Comparison of ENCODE assay signal across 23 cellular contexts in the genomic region with DNA sequence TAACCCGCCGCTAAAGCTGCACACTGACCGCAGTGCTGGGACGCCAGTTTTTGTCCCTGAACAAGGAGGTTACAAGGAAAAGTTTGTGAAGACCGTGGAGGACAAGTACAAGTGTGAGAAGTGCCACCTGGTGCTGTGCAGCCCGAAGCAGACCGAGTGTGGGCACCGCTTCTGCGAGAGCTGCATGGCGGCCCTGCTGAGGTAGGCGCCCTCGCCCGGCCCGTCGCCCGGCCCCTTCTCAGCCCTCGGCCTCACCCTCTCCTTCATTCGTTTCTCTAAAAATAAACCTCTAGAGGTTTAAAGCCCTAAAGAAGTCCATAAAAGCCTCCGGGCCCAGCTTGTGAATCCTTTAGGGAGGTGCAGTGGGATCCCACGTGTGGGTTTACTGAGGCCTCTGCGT. TPM values are rescaled to one million over a fixed set of nuclear protein-coding genes. Genes with fewer than 3 reads are reported as not detected.
A peak's percentile ranks its signal among the peaks of the same experiment; 100 is the strongest.
DNase-seq lines count a peak whose midpoint lies in the region; ATAC-seq lines count a peak whose summit lies in the region.
"Had no signal": no experiment of that assay in that cellular context is flagged by ENCODE, and none has a peak within 500 bp of the region (broad histone marks: within the 10 kb centered on the region; RNA-seq: fewer than 3 reads in every experiment).

No MANE protein-coding gene starts in this region.

- no peaks in the 10 kb centered on the region for H3K27me3 Mint-ChIP-seq in T-helper 1 cell treated with Interleukin-12 subunit alpha and Interleukin-12 subunit beta and Interleukin-4 antibody, amounts not matched to agents 30 μg/mL and 1 μg/mL, for 36 hours (ENCODE audit: low read depth)
- no peaks in the 10 kb centered on the region for H3K27me3 Mint-ChIP-seq in dendritic cell treated with granulocyte-macrophage colony-stimulating factor and Interleukin-4, amounts not matched to agents 40 ng/mL and 50 ng/mL, for 4 days

- DNase-seq in T-helper 1 cell (no peak), NCI-H2196 treated with DMSO at 0.1 percent for 48 hours (lab: John Stamatoyannopoulos, UW; ENCODE audit: unreplicated experiment) (no peak), ecto neural progenitor cell (ENCODE audit: low spot score) (no peak)
- no peak for DNase-seq in activated naive CD4-positive, alpha-beta T cell treated with anti-CD3 and anti-CD28 coated beads, Interleukin-2, amount 50 U/mL, for 72 hours (ENCODE audit: low spot score in 2 of 2)
- no peak for DNase-seq in activated naive CD4-positive, alpha-beta T cell treated with anti-CD3 and anti-CD28 coated beads, Interleukin-2, amount 50 U/mL, for 16 hours
- DNase-seq: AML-193; CD8-positive, alpha-beta T cell; H7; MG63; NCI-H1048; NCI-H1417 treated with DMSO at 0.1 percent for 48 hours; NCI-H2107; NCI-H2227 treated with DMSO at 0.1 percent for 48 hours; NCI-H510A treated with DMSO at 0.1 percent for 48 hours; NCI-H748 treated with DMSO at 0.1 percent for 48 hours; NK-92 treated with Interleukin-12 subunit alpha and Interleukin-12 subunit beta, amount 100 ng/mL, for 24 hours; Peyer's patch; SJCRH30 had no signal

- H3K36me3 Mint-ChIP-seq in T-helper 1 cell treated with Interleukin-12 subunit alpha and Interleukin-12 subunit beta and Interleukin-4 antibody, amounts not matched to agents 30 μg/mL and 1 μg/mL, for 36 hours (ENCODE audit: low read depth) = peaks cover 31% of the 10 kb centered on the region
- peaks cover 25 to 30% of the 10 kb centered on the region in 2 donors for H3K36me3 Mint-ChIP-seq in activated naive CD4-positive, alpha-beta T cell treated with anti-CD3 and anti-CD28 coated beads, Interleukin-2, amount 50 U/mL, for 72 hours
- peaks cover 57% of the 10 kb centered on the region for H3K36me3 Mint-ChIP-seq in dendritic cell treated with granulocyte-macrophage colony-stimulating factor and Interleukin-4, amounts not matched to agents 40 ng/mL and 50 ng/mL, for 4 days (ENCODE audit: low read depth)

- H3K4me3 Mint-ChIP-seq in T-helper 1 cell treated with Interleukin-12 subunit alpha and Interleukin-12 subunit beta and Interleukin-4 antibody, amounts not matched to agents 30 μg/mL and 1 μg/mL, for 36 hours = no peak overlapping the region
- H3K4me3 Mint-ChIP-seq in dendritic cell treated with granulocyte-macrophage colony-stimulating factor and Interleukin-4, amounts not matched to agents 40 ng/mL and 50 ng/mL, for 4 days = no peak overlapping the region
- H3K4me3 Mint-ChIP-seq: CD8-positive, alpha-beta T cell had no signal

- H3K27ac Mint-ChIP-seq in T-helper 1 cell treated with Interleukin-12 subunit alpha and Interleukin-12 subunit beta and Interleukin-4 antibody, amounts not matched to agents 30 μg/mL and 1 μg/mL, for 36 hours = peak overlapping the region; percentile 20
- H3K27ac Mint-ChIP-seq in activated naive CD4-positive, alpha-beta T cell treated with anti-CD3 and anti-CD28 coated beads, Interleukin-2, amount 50 U/mL, for 72 hours = peak overlapping the region; percentile 42 to 88
- peak overlapping the region; percentile 16 for H3K27ac Mint-ChIP-seq in dendritic cell treated with granulocyte-macrophage colony-stimulating factor and Interleukin-4, amounts not matched to agents 40 ng/mL and 50 ng/mL, for 4 days
- H3K27ac Mint-ChIP-seq: CD8-positive, alpha-beta T cell had no signal

- ATAC-seq in activated naive CD4-positive, alpha-beta T cell treated with anti-CD3 and anti-CD28 coated beads, Interleukin-2, amount 50 U/mL, for 72 hours = no peak
- ATAC-seq in HG02759 (IDR thresholded peaks at IDR 0.05; ENCODE audit: unreplicated experiment) = no peak
- ATAC-seq: CD8-positive, alpha-beta T cell had no signal

- intact Hi-C loops in dendritic cell treated with granulocyte-macrophage colony-stimulating factor and Interleukin-4, amounts not matched to agents 40 ng/mL and 50 ng/mL, for 4 days (cut with micrococcal nuclease) = no loop called here

- no peaks in the 10 kb centered on the region for H3K9me3 Mint-ChIP-seq in T-helper 1 cell treated with Interleukin-12 subunit alpha and Interleukin-12 subunit beta and Interleukin-4 antibody, amounts not matched to agents 30 μg/mL and 1 μg/mL, for 36 hours
- H3K9me3 Mint-ChIP-seq in activated naive CD4-positive, alpha-beta T cell treated with anti-CD3 and anti-CD28 coated beads, Interleukin-2, amount 50 U/mL, for 72 hours = no peaks in the 10 kb centered on the region
- H3K9me3 Mint-ChIP-seq in dendritic cell treated with granulocyte-macrophage colony-stimulating factor and Interleukin-4, amounts not matched to agents 40 ng/mL and 50 ng/mL, for 4 days = no peaks in the 10 kb centered on the region
- H3K9me3 Mint-ChIP-seq: CD8-positive, alpha-beta T cell had no signal

- peaks cover 30% of the 10 kb centered on the region for H3K4me1 Mint-ChIP-seq in T-helper 1 cell treated with Interleukin-12 subunit alpha and Interleukin-12 subunit beta and Interleukin-4 antibody, amounts not matched to agents 30 μg/mL and 1 μg/mL, for 36 hours (ENCODE audit: low read depth)
- H3K4me1 Mint-ChIP-seq in dendritic cell treated with granulocyte-macrophage colony-stimulating factor and Interleukin-4, amounts not matched to agents 40 ng/mL and 50 ng/mL, for 4 days (ENCODE audit: low read depth) = peaks cover 28% of the 10 kb centered on the region

RNA-seq across cellular contexts. Expression of gene AMN, which starts 52.2 kb away (rescaled TPM):
- under 1 TPM; 0.30 to 0.49 TPM for total RNA-seq in activated naive CD4-positive, alpha-beta T cell treated with anti-CD3 and anti-CD28 coated beads, Interleukin-2, amount 50 U/mL, for 72 hours
- total RNA-seq: G401, LHCN-M2, SJCRH30 had no signal
